In genomic region chr6:130778946-130779657, GRCh38 we compare ENCODE assay signal across 15 cellular contexts. TPM values are rescaled to one million over a fixed set of nuclear protein-coding genes. Genes with fewer than 3 reads are reported as not detected.
A peak's percentile ranks its signal among the peaks of the same experiment; 100 is the strongest.
DNase-seq lines count a peak whose midpoint lies in the region; ATAC-seq and TF ChIP-seq lines count a peak whose summit lies in the region.
"Had no signal": no experiment of that assay in that cellular context is flagged by ENCODE, and none has a peak within 500 bp of the region (broad histone marks: within the 10 kb centered on the region; RNA-seq: fewer than 3 reads in every experiment).

No MANE protein-coding gene starts in this region.

- intact Hi-C loops in Right ventricle myocardium inferior (cut with DNase I) (no loop called here), right cardiac atrium (cut with DNase I) (no loop called here), dorsolateral prefrontal cortex (cut with DNase I) (no loop called here)

- H3K27ac ChIP-seq in right cardiac atrium (ENCODE audit: low read length) = no peak overlapping the region
- H3K27ac ChIP-seq in urinary bladder (ENCODE audit: low read depth) = peak overlapping the region; percentile 23
- no peak overlapping the region for H3K27ac ChIP-seq in dorsolateral prefrontal cortex
- H3K27ac ChIP-seq: upper lobe of left lung had no signal

- TF ChIP-seq CTCF in fibroblast of the aortic adventitia (IDR thresholded peaks at IDR 0.05; ENCODE audit: insufficient read depth, low read length) (no peak), progenitor cell of endocrine pancreas (IDR thresholded peaks at IDR 0.05; ENCODE audit: unreplicated experiment) (no peak), dorsolateral prefrontal cortex (IDR thresholded peaks at IDR 0.05 in 54 of 56, conservative IDR thresholded peaks at IDR 0.05 in 2 of 56; ENCODE audit: low read depth in 1 of 56, partially characterized antibody in 56 of 56) (no peak)

- H3K27me3 ChIP-seq in right cardiac atrium (ENCODE audit: control insufficient read depth, insufficient read depth) (no peaks in the 10 kb centered on the region), dorsolateral prefrontal cortex (no peaks in the 10 kb centered on the region)
- H3K27me3 ChIP-seq: upper lobe of left lung had no signal

- H3K36me3 ChIP-seq in urinary bladder (ENCODE audit: insufficient read depth) = no peaks in the 10 kb centered on the region
- H3K36me3 ChIP-seq: upper lobe of left lung had no signal

- H3K9me3 ChIP-seq in right cardiac atrium (ENCODE audit: control insufficient read depth, low read length) = no peaks in the 10 kb centered on the region
- H3K9me3 ChIP-seq: upper lobe of left lung had no signal

- peak; percentile 67 for ATAC-seq in Right ventricle myocardium inferior
- no peak for ATAC-seq in right cardiac atrium

- no peaks in the 10 kb centered on the region for H3K27me3 Mint-ChIP-seq in progenitor cell of endocrine pancreas

- H3K4me3 Mint-ChIP-seq in progenitor cell of endocrine pancreas (ENCODE audit: low read depth) = no peak overlapping the region
- H3K4me3 Mint-ChIP-seq: CD4-positive, CD25-positive, alpha-beta regulatory T cell; nephron progenitor cell had no signal

- no peak overlapping the region for H3K4me3 ChIP-seq in right cardiac atrium (ENCODE audit: low read length)
- peak overlapping the region; percentile 29 for H3K4me3 ChIP-seq in fibroblast of the aortic adventitia (ENCODE audit: low read depth, low read length)
- no peak overlapping the region for H3K4me3 ChIP-seq in urinary bladder (ENCODE audit: low read depth, low read length)
- H3K4me3 ChIP-seq in dorsolateral prefrontal cortex = no peak overlapping the region
- H3K4me3 ChIP-seq: upper lobe of left lung had no signal

- H3K4me1 ChIP-seq in right cardiac atrium (ENCODE audit: control insufficient read depth, insufficient read depth, low read length) (no peaks in the 10 kb centered on the region), urinary bladder (ENCODE audit: insufficient read depth) (no peaks in the 10 kb centered on the region)
- H3K4me1 ChIP-seq: upper lobe of left lung had no signal

- H3K27ac Mint-ChIP-seq in progenitor cell of endocrine pancreas = no peak overlapping the region
- H3K27ac Mint-ChIP-seq: CD4-positive, CD25-positive, alpha-beta regulatory T cell had no signal

- no peaks in the 10 kb centered on the region for H3K36me3 Mint-ChIP-seq in progenitor cell of endocrine pancreas (ENCODE audit: insufficient read depth)
- H3K36me3 Mint-ChIP-seq: CD4-positive, CD25-positive, alpha-beta regulatory T cell had no signal

- DNase-seq in Right ventricle myocardium inferior (ENCODE audit: missing footprints) (no peak), right cardiac atrium (no peak), RPMI7951 (ENCODE audit: low read depth) (peak; percentile 49), fibroblast of the aortic adventitia (ENCODE audit: low read depth) (peak; percentile 83), progenitor cell of endocrine pancreas (ENCODE audit: low spot score, unreplicated experiment) (no peak), DMS 273 (lab: John Stamatoyannopoulos, UW; ENCODE audit: unreplicated experiment) (no peak), dorsolateral prefrontal cortex (no peak)
- DNase-seq: CD4-positive, CD25-positive, alpha-beta regulatory T cell; NCI-H524; nephron progenitor cell; stimulated activated CD4-positive, alpha-beta T cell treated with anti-CD3 and anti-CD28 coated beads, Interleukin-4, amount 100 ng/mL, for 4 hours; T-helper 9 cell; upper lobe of left lung had no signal

- peaks cover 9% of the 10 kb centered on the region for H3K9me3 Mint-ChIP-seq in progenitor cell of endocrine pancreas (ENCODE audit: low read depth)

- WGBS in right cardiac atrium = 56% methylated on average over 7 of the region's 7 CpGs
- 44% methylated on average over 7 of the region's 7 CpGs for WGBS in urinary bladder

- H3K4me1 Mint-ChIP-seq in progenitor cell of endocrine pancreas (ENCODE audit: low read depth) = peaks cover 5% of the 10 kb centered on the region
- H3K4me1 Mint-ChIP-seq: nephron progenitor cell had no signal

RNA-seq across cellular contexts. Expression of gene SMLR1, which starts 48.1 kb away (rescaled TPM):
- total RNA-seq in Right ventricle myocardium inferior (not detected), right cardiac atrium (not detected), fibroblast of the aortic adventitia (ENCODE audit: low replicate concordance) (not detected in 2 replicates), urinary bladder (not detected), progenitor cell of endocrine pancreas (0.79 and 0.91 TPM in 2 replicates), dorsolateral prefrontal cortex (not detected)
- polyA plus RNA-seq in right cardiac atrium (not detected), urinary bladder (not detected)
- total RNA-seq in RPMI7951 (2014; rRNA removed; shearing (Covaris generic)) = not detected in 2 replicates
- total RNA-seq: CD4-positive, CD25-positive, alpha-beta regulatory T cell; cerebellum had no signal
- polyA plus RNA-seq: CD4-positive, CD25-positive, alpha-beta regulatory T cell had no signal

Comparison
In these comparisons a context has a peak if more than half of its experiments do, and no peak if none do; other contexts are left out.
1. DNase-seq: peak in RPMI7951 (single experiment) and fibroblast of the aortic adventitia (single experiment); none in Right ventricle myocardium inferior (single experiment), right cardiac atrium (0 of 3), progenitor cell of endocrine pancreas (single experiment), DMS 273 (single experiment) and dorsolateral prefrontal cortex (0 of 10).